1 cellular context compared by ENCODE assay signal in genomic region chr14:73949752-73950734, GRCh38.
A peak's percentile ranks its signal among the peaks of the same experiment; 100 is the strongest.
TF ChIP-seq lines count a peak whose summit lies in the region.

TSS of gene COQ6 (plus strand) at chr14:73950302. CDS start at chr14:73950333, 31 bp downstream.
A gene with protein sequence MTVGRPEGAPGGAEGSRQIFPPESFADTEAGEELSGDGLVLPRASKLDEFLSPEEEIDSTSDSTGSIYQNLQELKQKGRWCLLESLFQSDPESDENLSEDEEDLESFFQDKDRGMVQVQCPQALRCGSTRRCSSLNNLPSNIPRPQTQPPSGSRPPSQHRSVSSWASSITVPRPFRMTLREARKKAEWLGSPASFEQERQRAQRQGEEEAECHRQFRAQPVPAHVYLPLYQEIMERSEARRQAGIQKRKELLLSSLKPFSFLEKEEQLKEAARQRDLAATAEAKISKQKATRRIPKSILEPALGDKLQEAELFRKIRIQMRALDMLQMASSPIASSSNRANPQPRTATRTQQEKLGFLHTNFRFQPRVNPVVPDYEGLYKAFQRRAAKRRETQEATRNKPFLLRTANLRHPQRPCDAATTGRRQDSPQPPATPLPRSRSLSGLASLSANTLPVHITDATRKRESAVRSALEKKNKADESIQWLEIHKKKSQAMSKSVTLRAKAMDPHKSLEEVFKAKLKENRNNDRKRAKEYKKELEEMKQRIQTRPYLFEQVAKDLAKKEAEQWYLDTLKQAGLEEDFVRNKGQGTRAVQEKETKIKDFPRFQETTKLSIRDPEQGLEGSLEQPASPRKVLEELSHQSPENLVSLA (minus strand): TSS chr14:73950094. CDS start chr14:73950026, 68 bp downstream.

TF ChIP-seq in HepG2, 621 proteins besides CTCF, POLR2A, EP300 and RAD21 (continued from another document and continues in another):
- TF ChIP-seq KDM3A (CRISPR knock-in tag; IDR thresholded peaks at IDR 0.05; ENCODE audit: low read depth): no peak
- peak; percentile 77 for TF ChIP-seq TEAD3 (CRISPR knock-in tag; optimal IDR thresholded peaks at IDR 0.05; ENCODE audit: borderline replicate concordance)
- peak; percentile 99 for TF ChIP-seq EED (CRISPR knock-in tag; IDR thresholded peaks at IDR 0.05)
- peak; percentile 85 for TF ChIP-seq ZSCAN31 (CRISPR knock-in tag; IDR thresholded peaks at IDR 0.05; ENCODE audit: low read depth)
- no peak for TF ChIP-seq RFX5 (IDR thresholded peaks at IDR 0.05; ENCODE audit: low read depth, low read length)
- peak; percentile 9; the same call in 1 of the 2 replicates for TF ChIP-seq MIXL1 (CRISPR knock-in tag; IDR thresholded peaks at IDR 0.05)
- TF ChIP-seq SP4 (CRISPR knock-in tag; IDR thresholded peaks at IDR 0.05): peak; percentile 53
- no peak for TF ChIP-seq ZFP41 (CRISPR knock-in tag; IDR thresholded peaks at IDR 0.05; ENCODE audit: borderline replicate concordance)
- 0 out of 2 replicates have a peak, but pooled peaks have one; percentile 54 for TF ChIP-seq ZNF205 (CRISPR knock-in tag; IDR thresholded peaks at IDR 0.05)
- TF ChIP-seq, protein P1, sequence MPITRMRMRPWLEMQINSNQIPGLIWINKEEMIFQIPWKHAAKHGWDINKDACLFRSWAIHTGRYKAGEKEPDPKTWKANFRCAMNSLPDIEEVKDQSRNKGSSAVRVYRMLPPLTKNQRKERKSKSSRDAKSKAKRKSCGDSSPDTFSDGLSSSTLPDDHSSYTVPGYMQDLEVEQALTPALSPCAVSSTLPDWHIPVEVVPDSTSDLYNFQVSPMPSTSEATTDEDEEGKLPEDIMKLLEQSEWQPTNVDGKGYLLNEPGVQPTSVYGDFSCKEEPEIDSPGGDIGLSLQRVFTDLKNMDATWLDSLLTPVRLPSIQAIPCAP (CRISPR knock-in tag; IDR thresholded peaks at IDR 0.05; ENCODE audit: low read depth): no peak
- TF ChIP-seq SMYD3 (CRISPR knock-in tag; IDR thresholded peaks at IDR 0.05): peak; percentile 79; the same call in 1 of the 2 replicates
- TF ChIP-seq, protein P2, sequence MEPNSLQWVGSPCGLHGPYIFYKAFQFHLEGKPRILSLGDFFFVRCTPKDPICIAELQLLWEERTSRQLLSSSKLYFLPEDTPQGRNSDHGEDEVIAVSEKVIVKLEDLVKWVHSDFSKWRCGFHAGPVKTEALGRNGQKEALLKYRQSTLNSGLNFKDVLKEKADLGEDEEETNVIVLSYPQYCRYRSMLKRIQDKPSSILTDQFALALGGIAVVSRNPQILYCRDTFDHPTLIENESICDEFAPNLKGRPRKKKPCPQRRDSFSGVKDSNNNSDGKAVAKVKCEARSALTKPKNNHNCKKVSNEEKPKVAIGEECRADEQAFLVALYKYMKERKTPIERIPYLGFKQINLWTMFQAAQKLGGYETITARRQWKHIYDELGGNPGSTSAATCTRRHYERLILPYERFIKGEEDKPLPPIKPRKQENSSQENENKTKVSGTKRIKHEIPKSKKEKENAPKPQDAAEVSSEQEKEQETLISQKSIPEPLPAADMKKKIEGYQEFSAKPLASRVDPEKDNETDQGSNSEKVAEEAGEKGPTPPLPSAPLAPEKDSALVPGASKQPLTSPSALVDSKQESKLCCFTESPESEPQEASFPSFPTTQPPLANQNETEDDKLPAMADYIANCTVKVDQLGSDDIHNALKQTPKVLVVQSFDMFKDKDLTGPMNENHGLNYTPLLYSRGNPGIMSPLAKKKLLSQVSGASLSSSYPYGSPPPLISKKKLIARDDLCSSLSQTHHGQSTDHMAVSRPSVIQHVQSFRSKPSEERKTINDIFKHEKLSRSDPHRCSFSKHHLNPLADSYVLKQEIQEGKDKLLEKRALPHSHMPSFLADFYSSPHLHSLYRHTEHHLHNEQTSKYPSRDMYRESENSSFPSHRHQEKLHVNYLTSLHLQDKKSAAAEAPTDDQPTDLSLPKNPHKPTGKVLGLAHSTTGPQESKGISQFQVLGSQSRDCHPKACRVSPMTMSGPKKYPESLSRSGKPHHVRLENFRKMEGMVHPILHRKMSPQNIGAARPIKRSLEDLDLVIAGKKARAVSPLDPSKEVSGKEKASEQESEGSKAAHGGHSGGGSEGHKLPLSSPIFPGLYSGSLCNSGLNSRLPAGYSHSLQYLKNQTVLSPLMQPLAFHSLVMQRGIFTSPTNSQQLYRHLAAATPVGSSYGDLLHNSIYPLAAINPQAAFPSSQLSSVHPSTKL (CRISPR knock-in tag; IDR thresholded peaks at IDR 0.05): peak; percentile 9; the same call in 1 of the 2 replicates
- peak; percentile 81; the same call in 1 of the 2 replicates for TF ChIP-seq ETV5 (CRISPR knock-in tag; IDR thresholded peaks at IDR 0.05; ENCODE audit: borderline replicate concordance)
- TF ChIP-seq, protein P3, sequence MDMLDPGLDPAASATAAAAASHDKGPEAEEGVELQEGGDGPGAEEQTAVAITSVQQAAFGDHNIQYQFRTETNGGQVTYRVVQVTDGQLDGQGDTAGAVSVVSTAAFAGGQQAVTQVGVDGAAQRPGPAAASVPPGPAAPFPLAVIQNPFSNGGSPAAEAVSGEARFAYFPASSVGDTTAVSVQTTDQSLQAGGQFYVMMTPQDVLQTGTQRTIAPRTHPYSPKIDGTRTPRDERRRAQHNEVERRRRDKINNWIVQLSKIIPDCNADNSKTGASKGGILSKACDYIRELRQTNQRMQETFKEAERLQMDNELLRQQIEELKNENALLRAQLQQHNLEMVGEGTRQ (IDR thresholded peaks at IDR 0.05; ENCODE audit: low read depth, low read length): no peak
- TF ChIP-seq, protein P3 (CRISPR knock-in tag; IDR thresholded peaks at IDR 0.05; ENCODE audit: borderline replicate concordance): no peak
- TF ChIP-seq ZNF644 (CRISPR knock-in tag; IDR thresholded peaks at IDR 0.05; ENCODE audit: low read depth): no peak
- no peak for TF ChIP-seq ZNF260 (CRISPR knock-in tag; IDR thresholded peaks at IDR 0.05; ENCODE audit: borderline replicate concordance, low read depth)
- TF ChIP-seq TARDBP (CRISPR knock-in tag; IDR thresholded peaks at IDR 0.05): peak; percentile 84
- no peak for TF ChIP-seq ZFP36L2 (CRISPR knock-in tag; IDR thresholded peaks at IDR 0.05)
- TF ChIP-seq, protein P4, sequence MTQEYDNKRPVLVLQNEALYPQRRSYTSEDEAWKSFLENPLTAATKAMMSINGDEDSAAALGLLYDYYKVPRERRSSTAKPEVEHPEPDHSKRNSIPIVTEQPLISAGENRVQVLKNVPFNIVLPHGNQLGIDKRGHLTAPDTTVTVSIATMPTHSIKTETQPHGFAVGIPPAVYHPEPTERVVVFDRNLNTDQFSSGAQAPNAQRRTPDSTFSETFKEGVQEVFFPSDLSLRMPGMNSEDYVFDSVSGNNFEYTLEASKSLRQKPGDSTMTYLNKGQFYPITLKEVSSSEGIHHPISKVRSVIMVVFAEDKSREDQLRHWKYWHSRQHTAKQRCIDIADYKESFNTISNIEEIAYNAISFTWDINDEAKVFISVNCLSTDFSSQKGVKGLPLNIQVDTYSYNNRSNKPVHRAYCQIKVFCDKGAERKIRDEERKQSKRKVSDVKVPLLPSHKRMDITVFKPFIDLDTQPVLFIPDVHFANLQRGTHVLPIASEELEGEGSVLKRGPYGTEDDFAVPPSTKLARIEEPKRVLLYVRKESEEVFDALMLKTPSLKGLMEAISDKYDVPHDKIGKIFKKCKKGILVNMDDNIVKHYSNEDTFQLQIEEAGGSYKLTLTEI (CRISPR knock-in tag; conservative IDR thresholded peaks at IDR 0.05): no peak
- TF ChIP-seq FOXA1 (IDR thresholded peaks at IDR 0.05): no peak
- peak; percentile 8; the same call in 1 of the 2 replicates for TF ChIP-seq FOXA1 (CRISPR knock-in tag; IDR thresholded peaks at IDR 0.05)
- peak; percentile 35; the same call in 1 of the 2 replicates for TF ChIP-seq ZNF503 (CRISPR knock-in tag; IDR thresholded peaks at IDR 0.05)
- TF ChIP-seq, protein P5, sequence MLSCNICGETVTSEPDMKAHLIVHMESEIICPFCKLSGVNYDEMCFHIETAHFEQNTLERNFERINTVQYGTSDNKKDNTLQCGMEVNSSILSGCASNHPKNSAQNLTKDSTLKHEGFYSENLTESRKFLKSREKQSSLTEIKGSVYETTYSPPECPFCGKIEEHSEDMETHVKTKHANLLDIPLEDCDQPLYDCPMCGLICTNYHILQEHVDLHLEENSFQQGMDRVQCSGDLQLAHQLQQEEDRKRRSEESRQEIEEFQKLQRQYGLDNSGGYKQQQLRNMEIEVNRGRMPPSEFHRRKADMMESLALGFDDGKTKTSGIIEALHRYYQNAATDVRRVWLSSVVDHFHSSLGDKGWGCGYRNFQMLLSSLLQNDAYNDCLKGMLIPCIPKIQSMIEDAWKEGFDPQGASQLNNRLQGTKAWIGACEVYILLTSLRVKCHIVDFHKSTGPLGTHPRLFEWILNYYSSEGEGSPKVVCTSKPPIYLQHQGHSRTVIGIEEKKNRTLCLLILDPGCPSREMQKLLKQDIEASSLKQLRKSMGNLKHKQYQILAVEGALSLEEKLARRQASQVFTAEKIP (CRISPR knock-in tag; IDR thresholded peaks at IDR 0.05; ENCODE audit: borderline replicate concordance): no peak
- TF ChIP-seq ZNF556 (CRISPR knock-in tag; IDR thresholded peaks at IDR 0.05; ENCODE audit: borderline replicate concordance): peak; percentile 59; the same call in 1 of the 2 replicates
- no peak; the same call in 1 of the 2 replicates for TF ChIP-seq ZBTB7A (CRISPR knock-in tag; IDR thresholded peaks at IDR 0.05)
- TF ChIP-seq, protein P6, sequence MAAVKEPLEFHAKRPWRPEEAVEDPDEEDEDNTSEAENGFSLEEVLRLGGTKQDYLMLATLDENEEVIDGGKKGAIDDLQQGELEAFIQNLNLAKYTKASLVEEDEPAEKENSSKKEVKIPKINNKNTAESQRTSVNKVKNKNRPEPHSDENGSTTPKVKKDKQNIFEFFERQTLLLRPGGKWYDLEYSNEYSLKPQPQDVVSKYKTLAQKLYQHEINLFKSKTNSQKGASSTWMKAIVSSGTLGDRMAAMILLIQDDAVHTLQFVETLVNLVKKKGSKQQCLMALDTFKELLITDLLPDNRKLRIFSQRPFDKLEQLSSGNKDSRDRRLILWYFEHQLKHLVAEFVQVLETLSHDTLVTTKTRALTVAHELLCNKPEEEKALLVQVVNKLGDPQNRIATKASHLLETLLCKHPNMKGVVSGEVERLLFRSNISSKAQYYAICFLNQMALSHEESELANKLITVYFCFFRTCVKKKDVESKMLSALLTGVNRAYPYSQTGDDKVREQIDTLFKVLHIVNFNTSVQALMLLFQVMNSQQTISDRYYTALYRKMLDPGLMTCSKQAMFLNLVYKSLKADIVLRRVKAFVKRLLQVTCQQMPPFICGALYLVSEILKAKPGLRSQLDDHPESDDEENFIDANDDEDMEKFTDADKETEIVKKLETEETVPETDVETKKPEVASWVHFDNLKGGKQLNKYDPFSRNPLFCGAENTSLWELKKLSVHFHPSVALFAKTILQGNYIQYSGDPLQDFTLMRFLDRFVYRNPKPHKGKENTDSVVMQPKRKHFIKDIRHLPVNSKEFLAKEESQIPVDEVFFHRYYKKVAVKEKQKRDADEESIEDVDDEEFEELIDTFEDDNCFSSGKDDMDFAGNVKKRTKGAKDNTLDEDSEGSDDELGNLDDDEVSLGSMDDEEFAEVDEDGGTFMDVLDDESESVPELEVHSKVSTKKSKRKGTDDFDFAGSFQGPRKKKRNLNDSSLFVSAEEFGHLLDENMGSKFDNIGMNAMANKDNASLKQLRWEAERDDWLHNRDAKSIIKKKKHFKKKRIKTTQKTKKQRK (IDR thresholded peaks at IDR 0.05; ENCODE audit: low read length): no peak
- peak; percentile 94 for TF ChIP-seq ZNF891 (CRISPR knock-in tag; IDR thresholded peaks at IDR 0.05)
- TF ChIP-seq REPIN1 (CRISPR knock-in tag; IDR thresholded peaks at IDR 0.05; ENCODE audit: borderline replicate concordance, low read depth): peak; percentile 95
- TF ChIP-seq ZNF839 (CRISPR knock-in tag; IDR thresholded peaks at IDR 0.05; ENCODE audit: borderline replicate concordance): no peak
- no peak for TF ChIP-seq ZSCAN30 (CRISPR knock-in tag; IDR thresholded peaks at IDR 0.05)
- no peak for TF ChIP-seq ZNF263 (CRISPR knock-in tag; IDR thresholded peaks at IDR 0.05)
- TF ChIP-seq SP5 (CRISPR knock-in tag; IDR thresholded peaks at IDR 0.05; ENCODE audit: borderline replicate concordance, low read depth): peak; percentile 71
- TF ChIP-seq AGO1 (IDR thresholded peaks at IDR 0.05; ENCODE audit: low read depth, low read length, poor library complexity, severe bottlenecking): peak; percentile 66
- TF ChIP-seq ZNF879 (CRISPR knock-in tag; IDR thresholded peaks at IDR 0.05): peak; percentile 83; the same call in 1 of the 2 replicates
- peak; percentile 86; the same call in 1 of the 2 replicates for TF ChIP-seq CREBL2 (CRISPR knock-in tag; IDR thresholded peaks at IDR 0.05; ENCODE audit: borderline replicate concordance)
- TF ChIP-seq ZNF232 (CRISPR knock-in tag; IDR thresholded peaks at IDR 0.05; ENCODE audit: borderline replicate concordance): no peak
- TF ChIP-seq CREM (IDR thresholded peaks at IDR 0.05): peak; percentile 77
- TF ChIP-seq CREM (CRISPR knock-in tag; IDR thresholded peaks at IDR 0.05): no peak; the same call in 1 of the 2 replicates
- TF ChIP-seq KAT8 (CRISPR knock-in tag; IDR thresholded peaks at IDR 0.05): peak; percentile 91
- TF ChIP-seq TIGD3 (CRISPR knock-in tag; IDR thresholded peaks at IDR 0.05; ENCODE audit: borderline replicate concordance): no peak
- peak; percentile 91 for TF ChIP-seq POLR2G (IDR thresholded peaks at IDR 0.05; ENCODE audit: low read depth, low read length)
- peak; percentile 76; the same call in 1 of the 2 replicates for TF ChIP-seq ZNF510 (CRISPR knock-in tag; IDR thresholded peaks at IDR 0.05; ENCODE audit: low read depth)
